ENCODE assay signal across 1 cellular context in the genomic region with DNA sequence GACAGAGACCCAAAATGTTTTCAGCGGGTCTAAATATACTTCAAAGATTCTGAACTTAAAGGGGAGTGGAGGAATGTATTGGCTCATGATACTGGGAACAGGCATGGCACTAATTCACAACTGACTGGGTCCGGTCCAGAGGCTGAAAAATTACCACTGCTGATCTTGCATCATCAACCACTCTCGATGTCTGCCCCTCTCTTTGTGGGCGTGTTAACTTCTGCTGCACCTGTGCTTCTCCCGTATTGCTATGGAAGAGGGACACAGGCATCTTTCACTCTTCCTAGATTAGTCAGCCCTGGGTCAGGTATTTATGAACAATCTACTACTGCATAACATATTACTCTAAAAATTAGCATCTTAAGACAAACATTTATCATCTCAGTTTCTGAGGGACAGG.
A peak's percentile ranks its signal among the peaks of the same experiment; 100 is the strongest.
TF ChIP-seq lines count a peak whose summit lies in the region.

No MANE protein-coding gene starts in this region.

TF ChIP-seq in K562, 482 proteins besides CTCF, POLR2A, EP300 and RAD21 (continued from another document):
- TF ChIP-seq CHD7 (IDR thresholded peaks at IDR 0.05; ENCODE audit: low read depth, low read length) (no peak), MEF2A (IDR thresholded peaks at IDR 0.05; ENCODE audit: control insufficient read depth, low read depth, low read length) (no peak), UBTF (IDR thresholded peaks at IDR 0.05; ENCODE audit: borderline replicate concordance in 1 of 2, low read depth in 2 of 2, low read length in 2 of 2) (no peak), IRF2 (CRISPR knock-in tag; IDR thresholded peaks at IDR 0.05) (no peak), CEBPG (CRISPR knock-in tag; IDR thresholded peaks at IDR 0.05) (no peak), CEBPG (tag; conservative IDR thresholded peaks at IDR 0.05 in 1 of 2, IDR thresholded peaks at IDR 0.05 in 1 of 2) (peak; percentile 60 to 72), ELK3 (CRISPR knock-in tag; IDR thresholded peaks at IDR 0.05) (no peak), ZNF717 (CRISPR knock-in tag; IDR thresholded peaks at IDR 0.05) (no peak), ZNF316 (IDR thresholded peaks at IDR 0.05) (no peak), MYC (IDR thresholded peaks at IDR 0.05; ENCODE audit: low read depth, low read length) (no peak), MYC (CRISPR knock-in tag; IDR thresholded peaks at IDR 0.05; ENCODE audit: borderline replicate concordance, low read depth) (no peak), SMAD2 (IDR thresholded peaks at IDR 0.05; ENCODE audit: low read depth, low read length) (no peak), CEBPB (tag; IDR thresholded peaks at IDR 0.05) (peak; percentile 42), RFX1 (IDR thresholded peaks at IDR 0.05) (no peak), NFXL1 (CRISPR knock-in tag; IDR thresholded peaks at IDR 0.05) (no peak)
- TF ChIP-seq, protein P1, sequence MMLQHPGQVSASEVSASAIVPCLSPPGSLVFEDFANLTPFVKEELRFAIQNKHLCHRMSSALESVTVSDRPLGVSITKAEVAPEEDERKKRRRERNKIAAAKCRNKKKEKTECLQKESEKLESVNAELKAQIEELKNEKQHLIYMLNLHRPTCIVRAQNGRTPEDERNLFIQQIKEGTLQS (IDR thresholded peaks at IDR 0.05): peak; percentile 63
- TF ChIP-seq, protein P1 (CRISPR knock-in tag; conservative IDR thresholded peaks at IDR 0.05): no peak
- TF ChIP-seq, protein P2, sequence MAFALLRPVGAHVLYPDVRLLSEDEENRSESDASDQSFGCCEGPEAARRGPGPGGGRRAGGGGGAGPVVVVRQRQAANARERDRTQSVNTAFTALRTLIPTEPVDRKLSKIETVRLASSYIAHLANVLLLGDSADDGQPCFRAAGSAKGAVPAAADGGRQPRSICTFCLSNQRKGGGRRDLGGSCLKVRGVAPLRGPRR (CRISPR knock-in tag; IDR thresholded peaks at IDR 0.05): no peak
- TF ChIP-seq, protein P3, sequence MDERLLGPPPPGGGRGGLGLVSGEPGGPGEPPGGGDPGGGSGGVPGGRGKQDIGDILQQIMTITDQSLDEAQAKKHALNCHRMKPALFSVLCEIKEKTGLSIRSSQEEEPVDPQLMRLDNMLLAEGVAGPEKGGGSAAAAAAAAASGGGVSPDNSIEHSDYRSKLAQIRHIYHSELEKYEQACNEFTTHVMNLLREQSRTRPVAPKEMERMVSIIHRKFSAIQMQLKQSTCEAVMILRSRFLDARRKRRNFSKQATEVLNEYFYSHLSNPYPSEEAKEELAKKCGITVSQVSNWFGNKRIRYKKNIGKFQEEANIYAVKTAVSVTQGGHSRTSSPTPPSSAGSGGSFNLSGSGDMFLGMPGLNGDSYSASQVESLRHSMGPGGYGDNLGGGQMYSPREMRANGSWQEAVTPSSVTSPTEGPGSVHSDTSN (CRISPR knock-in tag; IDR thresholded peaks at IDR 0.05; ENCODE audit: low read depth): no peak
- TF ChIP-seq, protein P3 (tag; conservative IDR thresholded peaks at IDR 0.05; ENCODE audit: low read depth): 0 out of 2 replicates have a peak, but pooled peaks have one; percentile 21
- TF ChIP-seq, protein P4, sequence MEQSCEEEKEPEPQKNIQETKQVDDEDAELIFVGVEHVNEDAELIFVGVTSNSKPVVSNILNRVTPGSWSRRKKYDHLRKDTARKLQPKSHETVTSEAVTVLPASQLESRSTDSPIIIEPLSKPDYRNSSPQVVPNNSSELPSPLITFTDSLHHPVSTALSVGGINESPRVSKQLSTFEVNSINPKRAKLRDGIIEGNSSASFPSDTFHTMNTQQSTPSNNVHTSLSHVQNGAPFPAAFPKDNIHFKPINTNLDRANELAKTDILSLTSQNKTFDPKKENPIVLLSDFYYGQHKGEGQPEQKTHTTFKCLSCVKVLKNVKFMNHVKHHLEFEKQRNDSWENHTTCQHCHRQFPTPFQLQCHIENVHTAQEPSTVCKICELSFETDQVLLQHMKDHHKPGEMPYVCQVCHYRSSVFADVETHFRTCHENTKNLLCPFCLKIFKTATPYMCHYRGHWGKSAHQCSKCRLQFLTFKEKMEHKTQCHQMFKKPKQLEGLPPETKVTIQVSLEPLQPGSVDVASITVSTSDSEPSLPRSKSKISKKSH (CRISPR knock-in tag; IDR thresholded peaks at IDR 0.05): no peak
